ENCODE assay signal across 8 cellular contexts in genomic region chr19:2840794-2841790, GRCh38. TPM values are rescaled to one million over a fixed set of nuclear protein-coding genes. Genes with fewer than 3 reads are reported as not detected.
A peak's percentile ranks its signal among the peaks of the same experiment; 100 is the strongest.
DNase-seq lines count a peak whose midpoint lies in the region; ATAC-seq and TF ChIP-seq lines count a peak whose summit lies in the region.

Gene ZNF555, plus strand, starts transcription at chr19:2841475. Its CDS starts 98 bp downstream, at chr19:2841573.

- peak within 1 kb of the TSS; percentile 61 for H3K4me3 ChIP-seq in LNCaP clone FGC (ENCODE audit: low read depth, low read length)
- H3K4me3 ChIP-seq in foreskin fibroblast (ENCODE audit: low read depth in 1 of 2, low read length in 2 of 2) = peak within 1 kb of the TSS; percentile 74 to 76
- H3K4me3 ChIP-seq in neural cell (ENCODE audit: low read length) = peak within 1 kb of the TSS; percentile 93

- peak; percentile 100 for DNase-seq in ELR (ENCODE audit: low read depth)
- peak; percentile 89 for DNase-seq in GOT3 (lab: John Stamatoyannopoulos, UW)
- peak; percentile 97 for DNase-seq in LNCaP clone FGC (ENCODE audit: low read depth)
- peak; percentile 44 for DNase-seq in SIG-M5 (lab: John Stamatoyannopoulos, UW)
- peak; percentile 98 for DNase-seq in activated gamma-delta T cell treated with anti-CD3 and anti-CD28 coated beads, Interleukin-2, amount 50 U/mL, for 16 hours (ENCODE audit: low read depth)
- peak; percentile 99 to 100 for DNase-seq in foreskin fibroblast
- peak; percentile 96 to 99 for DNase-seq in stimulated activated naive CD8-positive, alpha-beta T cell treated with anti-CD3 and anti-CD28 coated beads, Interleukin-15, amount 100 ng/mL, for 72 hours

- H3K27me3 ChIP-seq in neural cell (ENCODE audit: insufficient read depth, low read depth, low read length) = no peaks in the 10 kb centered on the region

- peak within 1 kb of the TSS; percentile 73 for H3K4me2 ChIP-seq in neural cell (ENCODE audit: low read length)

- no peaks in the 10 kb centered on the region for H3F3A ChIP-seq in neural cell (ENCODE audit: insufficient read depth, low read length, poor library complexity, severe bottlenecking)

- H3K27ac ChIP-seq in neural cell (ENCODE audit: low read length) = peak within 1 kb of the TSS; percentile 78

- ATAC-seq in stimulated activated naive CD8-positive, alpha-beta T cell treated with anti-CD3 and anti-CD28 coated beads, Interleukin-15, amount 100 ng/mL, for 72 hours = peak; percentile 99

- H3K9ac ChIP-seq in neural cell (ENCODE audit: low read length) = peak within 1 kb of the TSS; percentile 74

- peaks cover 11% of the 10 kb centered on the region for H3K36me3 ChIP-seq in neural cell (ENCODE audit: insufficient read depth, low read length)

- TF ChIP-seq EP300 in neural cell (conservative IDR thresholded peaks at IDR 0.05; ENCODE audit: poor library complexity, severe bottlenecking) = peak; percentile 29

- peaks cover 16% of the 10 kb centered on the region for H3K4me1 Mint-ChIP-seq in stimulated activated naive CD8-positive, alpha-beta T cell treated with anti-CD3 and anti-CD28 coated beads, Interleukin-15, amount 100 ng/mL, for 72 hours

- TF ChIP-seq RAD21 in neural cell (conservative IDR thresholded peaks at IDR 0.05) = no peak

- peak within 1 kb of the TSS; percentile 94 to 97 for H3K4me3 Mint-ChIP-seq in stimulated activated naive CD8-positive, alpha-beta T cell treated with anti-CD3 and anti-CD28 coated beads, Interleukin-15, amount 100 ng/mL, for 72 hours

- peaks cover 12% of the 10 kb centered on the region for H3K79me2 ChIP-seq in neural cell (replicated peaks; ENCODE audit: insufficient read depth, low read length)

- H3K9me3 Mint-ChIP-seq in stimulated activated naive CD8-positive, alpha-beta T cell treated with anti-CD3 and anti-CD28 coated beads, Interleukin-15, amount 100 ng/mL, for 72 hours = peaks cover 9% of the 10 kb centered on the region in 2 donors

- H3K9me3 ChIP-seq in neural cell (ENCODE audit: low read length) = peaks cover 10% of the 10 kb centered on the region

- no peaks in the 10 kb centered on the region for H4K20me1 ChIP-seq in neural cell (ENCODE audit: insufficient read depth)

- H3K9me2 ChIP-seq in neural cell (ENCODE audit: insufficient read depth, low read length) = no peaks in the 10 kb centered on the region

- H3K27ac Mint-ChIP-seq in stimulated activated naive CD8-positive, alpha-beta T cell treated with anti-CD3 and anti-CD28 coated beads, Interleukin-15, amount 100 ng/mL, for 72 hours = peak within 1 kb of the TSS; percentile 93 to 99

- no peaks in the 10 kb centered on the region for H3K27me3 Mint-ChIP-seq in stimulated activated naive CD8-positive, alpha-beta T cell treated with anti-CD3 and anti-CD28 coated beads, Interleukin-15, amount 100 ng/mL, for 72 hours

- peak; percentile 52 for TF ChIP-seq CTCF in LNCaP clone FGC (IDR thresholded peaks at IDR 0.05; ENCODE audit: control insufficient read depth, extremely low read depth, insufficient read depth)
- no peak for TF ChIP-seq CTCF in foreskin fibroblast (IDR thresholded peaks at IDR 0.05; ENCODE audit: low read depth, low read length)
- TF ChIP-seq CTCF in neural cell (IDR thresholded peaks at IDR 0.05; ENCODE audit: poor library complexity, severe bottlenecking) = peak; percentile 69

- H2AFZ ChIP-seq in neural cell (ENCODE audit: low read depth, low read length) = peak within 1 kb of the TSS; percentile 56

TF ChIP-seq in neural cell, 6 proteins besides CTCF, POLR2A, EP300 and RAD21:
- TF ChIP-seq SMC3 (conservative IDR thresholded peaks at IDR 0.05; ENCODE audit: poor library complexity) (no peak), EZH2 (IDR thresholded peaks at IDR 0.05; ENCODE audit: borderline replicate concordance, insufficient read depth, low read length, poor library complexity, severe bottlenecking) (no peak), MXI1 (conservative IDR thresholded peaks at IDR 0.05; ENCODE audit: poor library complexity, severe bottlenecking) (peak; percentile 53), POLR2AphosphoS5 (IDR thresholded peaks at IDR 0.05) (peak; percentile 79), TAF1 (IDR thresholded peaks at IDR 0.05; ENCODE audit: low read depth) (peak; percentile 60), REST (IDR thresholded peaks at IDR 0.05; ENCODE audit: borderline replicate concordance) (no peak)

RNA-seq across cellular contexts. Expression of gene ZNF555, which starts in this region (rescaled TPM):
- polyA plus RNA-seq in neural cell = 6.5 and 8.6 TPM in 2 replicates
- polyA minus RNA-seq in neural cell = 45.3 and 51.1 TPM in 2 replicates

Comparison
In these comparisons a context has a peak if more than half of its experiments do, and no peak if none do; other contexts are left out.
1. Peak in every context shown above with its lines: DNase-seq, ATAC-seq, H3K4me3 ChIP-seq and H3K27ac ChIP-seq.
2. DNase-seq: peak in every context shown above with its lines; median percentile 100 in ELR; 100 in foreskin fibroblast; 98 in activated gamma-delta T cell treated with anti-CD3 and anti-CD28 coated beads, Interleukin-2, amount 50 U/mL, for 16 hours; 98 in stimulated activated naive CD8-positive, alpha-beta T cell treated with anti-CD3 and anti-CD28 coated beads, Interleukin-15, amount 100 ng/mL, for 72 hours; 97 in LNCaP clone FGC; 89 in GOT3; 44 in SIG-M5.